ENCODE assay signal across 31 cellular contexts in genomic region chr1:223227486-223228196, GRCh38.
"Had no signal": no experiment of that assay in that cellular context is flagged by ENCODE, and none has a peak within 500 bp of the region (broad histone marks: within the 10 kb centered on the region; RNA-seq: fewer than 3 reads in every experiment).

No MANE protein-coding gene starts in this region.

- H3K36me3 Mint-ChIP-seq: natural killer cell; neural progenitor cell; stimulated activated effector memory CD8-positive, alpha-beta T cell treated with anti-CD3 and anti-CD28 coated beads, Interleukin-12 subunit alpha, Interleukin-12 subunit beta, amount 100 ng/mL, for 72 hours had no signal

- H3K27ac ChIP-seq: esophagus muscularis mucosa, foreskin keratinocyte, heart right ventricle, left ventricle myocardium inferior, neural progenitor cell, ovary, right lobe of liver, skin epidermis, thoracic aorta, upper lobe of left lung had no signal

- ATAC-seq: activated CD4-positive, alpha-beta T cell treated with anti-CD3 and anti-CD28 coated beads for 36 hours; foreskin keratinocyte; heart right ventricle; natural killer cell; right lobe of liver; stimulated activated effector memory CD8-positive, alpha-beta T cell treated with anti-CD3 and anti-CD28 coated beads, Interleukin-12 subunit alpha, Interleukin-12 subunit beta, amount 100 ng/mL, for 72 hours had no signal

- H3K9me3 ChIP-seq: esophagus muscularis mucosa, heart right ventricle, left ventricle myocardium inferior, ovary, right lobe of liver, thoracic aorta, upper lobe of left lung had no signal

- H3K36me3 ChIP-seq: esophagus muscularis mucosa, heart right ventricle, left ventricle myocardium inferior, neural progenitor cell, ovary, right lobe of liver, thoracic aorta, upper lobe of left lung had no signal

- H3K4me3 ChIP-seq: esophagus muscularis mucosa, heart right ventricle, left ventricle myocardium inferior, lung, neural progenitor cell, ovary, right lobe of liver, skin epidermis, thoracic aorta, upper lobe of left lung had no signal

- H3K27me3 ChIP-seq: esophagus muscularis mucosa, foreskin keratinocyte, heart right ventricle, neural progenitor cell, ovary, right lobe of liver, upper lobe of left lung had no signal

- H3K4me1 Mint-ChIP-seq: activated B cell treated with CpG ODN at 0.5 μM for 24 hours, neural progenitor cell had no signal

- H3K4me3 Mint-ChIP-seq: activated B cell treated with CpG ODN at 0.5 μM for 24 hours; activated CD4-positive, alpha-beta T cell treated with anti-CD3 and anti-CD28 coated beads for 36 hours; activated naive CD8-positive, alpha-beta T cell; central memory CD8-positive, alpha-beta T cell; natural killer cell; neural progenitor cell; stimulated activated effector memory CD8-positive, alpha-beta T cell treated with anti-CD3 and anti-CD28 coated beads, Interleukin-12 subunit alpha, Interleukin-12 subunit beta, amount 100 ng/mL, for 72 hours; stimulated activated naive CD8-positive, alpha-beta T cell treated with anti-CD3 and anti-CD28 coated beads, Interleukin-15, Interleukin-2, amounts not matched to agents 100 ng/mL and 50 ng/mL, for 24 hours; T-helper 2 cell treated with Interferon-gamma antibody and Interleukin-4, amounts not matched to agents 5 μg/mL and 100 μg/mL, for 36 hours had no signal

- H3K4me1 ChIP-seq: left ventricle myocardium inferior, neural progenitor cell, right lobe of liver, upper lobe of left lung had no signal

- DNase-seq: activated B cell treated with CpG ODN at 0.5 μM for 24 hours; activated CD4-positive, alpha-beta T cell treated with anti-CD3 and anti-CD28 coated beads for 36 hours; activated CD4-positive, alpha-beta T cell treated with anti-CD3 and anti-CD28 coated beads, Interleukin-2, amount 50 U/mL, for 4 hours; activated naive CD4-positive, alpha-beta T cell treated with Interleukin-2 at 50 U/mL for 16 hours; activated T-cell treated with anti-CD3 and anti-CD28 coated beads, Interleukin-2, amount 50 U/mL, for 48 hours; anterior cingulate cortex; dermis blood vessel endothelial cell; effector CD4-positive, alpha-beta T cell; foreskin keratinocyte; heart right ventricle; left ventricle myocardium inferior; mesendoderm; natural killer cell; ovary; stimulated activated CD4-positive, alpha-beta T cell treated with anti-CD3 and anti-CD28 coated beads, Interleukin-12 subunit alpha, Interleukin-12 subunit beta, amount 100 ng/mL, for 4 hours; stimulated activated CD4-positive, alpha-beta T cell treated with anti-CD3 and anti-CD28 coated beads, Interleukin-4, amount 100 ng/mL, for 1 hour; T-helper 1 cell; upper lobe of left lung had no signal

- H3K27ac Mint-ChIP-seq: activated B cell treated with CpG ODN at 0.5 μM for 24 hours; activated CD4-positive, alpha-beta T cell treated with anti-CD3 and anti-CD28 coated beads for 36 hours; activated T-helper 2 cell treated with anti-CD3 and anti-CD28 coated beads, Interferon-gamma antibody, Interleukin-2, Interleukin-4, amounts not matched to agents 10 μg/mL and 5 μg/mL and 100 μg/mL, durations not matched to agents 14 hours and 24 hours and 36 hours; neural progenitor cell; progenitor cell of endocrine pancreas; stimulated activated effector memory CD8-positive, alpha-beta T cell treated with anti-CD3 and anti-CD28 coated beads, Interleukin-12 subunit alpha, Interleukin-12 subunit beta, amount 100 ng/mL, for 72 hours; stimulated activated naive CD8-positive, alpha-beta T cell treated with anti-CD3 and anti-CD28 coated beads, Interleukin-15, Interleukin-2, amounts not matched to agents 100 ng/mL and 50 ng/mL, for 24 hours; T-helper 2 cell treated with Interferon-gamma antibody and Interleukin-4, amounts not matched to agents 5 μg/mL and 100 μg/mL, for 36 hours had no signal

- H3K27me3 Mint-ChIP-seq: activated CD4-positive, alpha-beta T cell treated with anti-CD3 and anti-CD28 coated beads for 36 hours; activated naive CD8-positive, alpha-beta T cell had no signal

- H3K9me3 Mint-ChIP-seq: activated B cell treated with CpG ODN at 0.5 μM for 24 hours; activated T-helper 2 cell treated with anti-CD3 and anti-CD28 coated beads, Interferon-gamma antibody, Interleukin-2, Interleukin-4, amounts not matched to agents 10 μg/mL and 5 μg/mL and 100 μg/mL, durations not matched to agents 14 hours and 24 hours and 36 hours; central memory CD8-positive, alpha-beta T cell; natural killer cell; neural progenitor cell; stimulated activated effector memory CD8-positive, alpha-beta T cell treated with anti-CD3 and anti-CD28 coated beads, Interleukin-12 subunit alpha, Interleukin-12 subunit beta, amount 100 ng/mL, for 72 hours; stimulated activated naive CD8-positive, alpha-beta T cell treated with anti-CD3 and anti-CD28 coated beads, Interleukin-15, Interleukin-2, amounts not matched to agents 100 ng/mL and 50 ng/mL, for 24 hours; T-helper 2 cell treated with Interferon-gamma antibody and Interleukin-4, amounts not matched to agents 5 μg/mL and 100 μg/mL, for 36 hours had no signal
